Comparison of ENCODE assay signal across 20 cellular contexts in genomic region chr1:225853441-225853840, GRCh38. TPM values are rescaled to one million over a fixed set of nuclear protein-coding genes. Genes with fewer than 3 reads are reported as not detected.
DNase-seq lines count a peak whose midpoint lies in the region; ATAC-seq and TF ChIP-seq lines count a peak whose summit lies in the region.
"Had no signal": no experiment of that assay in that cellular context is flagged by ENCODE, and none has a peak within 500 bp of the region (broad histone marks: within the 10 kb centered on the region; RNA-seq: fewer than 3 reads in every experiment).

No MANE protein-coding gene starts in this region.

- H4K20me1 ChIP-seq in BLaER1, result no peaks in the 10 kb centered on the region

- H3K36me3 Mint-ChIP-seq in CD4-positive, alpha-beta T cell (ENCODE audit: low read depth), result peaks cover 96% of the 10 kb centered on the region
- H3K36me3 Mint-ChIP-seq in activated B cell treated with CpG ODN at 0.5 μM for 24 hours (ENCODE audit: low read depth) (peaks cover 76% of the 10 kb centered on the region), naive B cell (peaks cover 10 to 36% of the 10 kb centered on the region in 2 donors)

- H3K4me3 ChIP-seq in BLaER1 (no peak overlapping the region), testis (no peak overlapping the region)
- H3K4me3 ChIP-seq: GM23248, HAP-1, Peyer's patch, SK-N-MC had no signal

- CTCF ChIA-PET in CD4-positive, alpha-beta T cell (lab: Charles Lee), result no interaction called here
- CTCF ChIA-PET in activated B cell treated with CpG ODN at 0.5 μM for 24 hours (lab: Charles Lee), result interaction anchor here (0.6 kb wide), 1 partner anchor 12 kb away, joined by 3 read pairs; no protein-coding TSS in a partner anchor

- no peak for TF ChIP-seq POLR2A in testis (IDR thresholded peaks at IDR 0.05)

- H3K27ac ChIP-seq in BLaER1 (0 out of 2 replicates have a peak overlapping the region, but pooled peaks have one; percentile 14), testis (no peak overlapping the region)
- no peak overlapping the region for H3K27ac ChIP-seq in CD4-positive, alpha-beta T cell (ENCODE audit: low read depth, low read length)
- H3K27ac ChIP-seq: GM23248, SK-N-MC had no signal

- POLR2A ChIA-PET in CD4-positive, alpha-beta T cell (lab: Charles Lee), result interaction anchor here (3.6 kb wide), 1 partner anchor 14 kb away, joined by 18 read pairs; no protein-coding TSS in a partner anchor
- POLR2A ChIA-PET in activated B cell treated with CpG ODN at 0.5 μM for 24 hours (lab: Charles Lee), result no interaction called here

- H3K4me2 ChIP-seq in BLaER1, result peak overlapping the region; percentile 85

- WGBS in testis, 2 donors, result 89 to 95% methylated on average over 12 of the region's 12 CpGs

- H3K9ac ChIP-seq in BLaER1, result no peak overlapping the region
- H3K9ac ChIP-seq: GM23248 had no signal

- no peaks in the 10 kb centered on the region for H3K27me3 Mint-ChIP-seq in CD4-positive, alpha-beta T cell
- H3K27me3 Mint-ChIP-seq in activated B cell treated with CpG ODN at 0.5 μM for 24 hours (no peaks in the 10 kb centered on the region), naive B cell (no peaks in the 10 kb centered on the region)
- H3K27me3 Mint-ChIP-seq: CD4-positive, CD25-positive, alpha-beta regulatory T cell had no signal

- ATAC-seq in CD4-positive, alpha-beta T cell (ENCODE audit: poor library complexity), result no peak
- ATAC-seq in activated B cell treated with CpG ODN at 0.5 μM for 24 hours (ENCODE audit: low read depth) (no peak), naive B cell (ENCODE audit: low read depth in 2 of 2) (no peak), GM18870 (IDR thresholded peaks at IDR 0.05; ENCODE audit: unreplicated experiment) (no peak), HG02763 (IDR thresholded peaks at IDR 0.05; ENCODE audit: unreplicated experiment) (no peak)
- ATAC-seq: Right ventricle myocardium inferior had no signal

- H3K36me3 ChIP-seq in BLaER1 (peaks cover 66% of the 10 kb centered on the region), testis (ENCODE audit: low read depth, missing control alignments) (no peaks in the 10 kb centered on the region)

- no peak for TF ChIP-seq CTCF in CD4-positive, alpha-beta T cell (IDR thresholded peaks at IDR 0.05)
- no peak for TF ChIP-seq CTCF in activated B cell treated with CpG ODN at 0.5 μM for 24 hours (IDR thresholded peaks at IDR 0.05)
- no peak for TF ChIP-seq CTCF in testis (IDR thresholded peaks at IDR 0.05)

- H3K4me1 ChIP-seq in BLaER1 (peaks cover 97% of the 10 kb centered on the region), testis (peaks cover under 1% of the 10 kb centered on the region)

- H3K27ac Mint-ChIP-seq in CD4-positive, alpha-beta T cell, result peak overlapping the region; percentile 81
- peak overlapping the region; percentile 89 for H3K27ac Mint-ChIP-seq in activated B cell treated with CpG ODN at 0.5 μM for 24 hours
- peak overlapping the region in 4 of 6 donors; percentile 2 to 88 (median 55) for H3K27ac Mint-ChIP-seq in naive B cell

- H3K9me3 Mint-ChIP-seq in CD4-positive, alpha-beta T cell, result no peaks in the 10 kb centered on the region
- no peaks in the 10 kb centered on the region for H3K9me3 Mint-ChIP-seq in activated B cell treated with CpG ODN at 0.5 μM for 24 hours
- H3K9me3 Mint-ChIP-seq in naive B cell, result no peaks in the 10 kb centered on the region

- DNase-seq in CD4-positive, alpha-beta T cell, result no peak
- DNase-seq in activated B cell treated with CpG ODN at 0.5 μM for 24 hours (no peak), naive B cell (no peak), hypothalamus (lab: John Stamatoyannopoulos, UW) (no peak), testis (no peak)
- DNase-seq: AML-193; CD4-positive, CD25-positive, alpha-beta regulatory T cell; DMS153; GF-D8; GM23248; NCI-H1105; NCI-H2081 treated with DMSO at 0.1 percent for 48 hours; Peyer's patch had no signal

- no peak overlapping the region for H3K4me3 Mint-ChIP-seq in CD4-positive, alpha-beta T cell
- H3K4me3 Mint-ChIP-seq in activated B cell treated with CpG ODN at 0.5 μM for 24 hours (no peak overlapping the region), naive B cell (peak overlapping the region in 1 of 8 donors; percentile 2)
- H3K4me3 Mint-ChIP-seq: CD4-positive, CD25-positive, alpha-beta regulatory T cell had no signal

- H3K4me1 Mint-ChIP-seq in CD4-positive, alpha-beta T cell (ENCODE audit: low read depth), result peaks cover 46% of the 10 kb centered on the region
- peaks cover 57% of the 10 kb centered on the region for H3K4me1 Mint-ChIP-seq in activated B cell treated with CpG ODN at 0.5 μM for 24 hours
- peaks cover 47 to 80% (median 59%) of the 10 kb centered on the region in 3 donors for H3K4me1 Mint-ChIP-seq in naive B cell

- H3K9me3 ChIP-seq in BLaER1 (peaks cover 10% of the 10 kb centered on the region), testis (no peaks in the 10 kb centered on the region)
- H3K9me3 ChIP-seq in CD4-positive, alpha-beta T cell (ENCODE audit: control insufficient read depth, low read length), result no peaks in the 10 kb centered on the region
- H3K9me3 ChIP-seq: HAP-1, Peyer's patch had no signal

- intact Hi-C loops in CD4-positive, alpha-beta T cell (cut with DNase I, micrococcal nuclease), result no loop called here
- intact Hi-C loops in activated B cell treated with CpG ODN at 0.5 μM for 24 hours (cut with micrococcal nuclease) (no loop called here), testis (cut with DNase I; ENCODE audit: low total_unique reads) (no loop called here)

- H3K27me3 ChIP-seq in BLaER1, result no peaks in the 10 kb centered on the region
- no peaks in the 10 kb centered on the region for H3K27me3 ChIP-seq in CD4-positive, alpha-beta T cell (ENCODE audit: control insufficient read depth, insufficient read depth, low read length)
- H3K27me3 ChIP-seq in testis, result no peaks in the 10 kb centered on the region
- H3K27me3 ChIP-seq: Peyer's patch had no signal

RNA-seq across cellular contexts. Expression of gene TMEM63A, which starts 28.7 kb away (rescaled TPM):
- total RNA-seq in CD4-positive, alpha-beta T cell, result 100 to 1,000 TPM; 199 to 204 TPM
- total RNA-seq in activated B cell treated with CpG ODN at 0.5 μM for 24 hours (54.8 and 74.5 TPM in 2 replicates), testis (10 to 100 TPM; 46.9 to 51.7 TPM)
- polyA plus RNA-seq in naive B cell (ENCODE audit: low read depth in 6 of 6) (10 to 100 TPM; 10.6 to 38.5 (median 20.0) TPM), testis (ENCODE audit: insufficient read depth, low read depth, low replicate concordance) (13.6 TPM)

RNA-seq across cellular contexts. Expression of gene LEFTY1, which starts 35.5 kb away (rescaled TPM):
- not detected for total RNA-seq in CD4-positive, alpha-beta T cell
- total RNA-seq in activated B cell treated with CpG ODN at 0.5 μM for 24 hours (not detected in 2 replicates), testis (under 1 TPM; 0.63 to 0.87 TPM)
- polyA plus RNA-seq in naive B cell (ENCODE audit: low read depth in 6 of 6) (not detected), testis (ENCODE audit: insufficient read depth, low read depth, low replicate concordance) (0.90 TPM)
- total RNA-seq: GM23248, NCI-H460, Right ventricle myocardium inferior had no signal
- polyA plus RNA-seq: GM23248 had no signal

RNA-seq across cellular contexts. Expression of gene EPHX1, which starts 43.5 kb away (rescaled TPM):
- under 1 TPM; 0.34 to 0.47 TPM for total RNA-seq in CD4-positive, alpha-beta T cell
- total RNA-seq in activated B cell treated with CpG ODN at 0.5 μM for 24 hours (0.93 and 1.2 TPM in 2 replicates), testis (100 to 1,000 TPM; 145 to 173 TPM)
- polyA plus RNA-seq in naive B cell (ENCODE audit: low read depth in 6 of 6) (1 to 10 TPM in 3 of 6 donors, under 1 TPM in 2, not detected in 1; 0.24 to 1.1 (median 1.0) TPM), testis (ENCODE audit: insufficient read depth, low read depth, low replicate concordance) (161 TPM)

Comparison
In these comparisons a context has a peak if more than half of its experiments do, and no peak if none do; other contexts are left out.
1. RNA of gene EPHX1, which starts 43.5 kb away (total RNA-seq): 145 to 173 TPM in testis; 0.93 to 1.2 TPM in activated B cell treated with CpG ODN at 0.5 μM for 24 hours and 0.34 to 0.47 TPM in CD4-positive, alpha-beta T cell; every median in the first group is over 10 times any median in the second.
2. Peak in every context shown above with its lines, with median percentiles within 50 percentile points of each other: H3K27ac Mint-ChIP-seq.